ENCODE assay signal across 10 cellular contexts in genomic region chr11:9092085-9092484, GRCh38. TPM values are rescaled to one million over a fixed set of nuclear protein-coding genes. Genes with fewer than 3 reads are reported as not detected.
DNase-seq lines count a peak whose midpoint lies in the region; ATAC-seq and TF ChIP-seq lines count a peak whose summit lies in the region.
"Had no signal": no experiment of that assay in that cellular context is flagged by ENCODE, and none has a peak within 500 bp of the region (broad histone marks: within the 10 kb centered on the region; RNA-seq: fewer than 3 reads in every experiment).

No MANE protein-coding gene starts in this region.

- TF ChIP-seq CTCF in natural killer cell (IDR thresholded peaks at IDR 0.05): no peak
- no peak for TF ChIP-seq CTCF in chondrocyte (IDR thresholded peaks at IDR 0.05)
- no peak for TF ChIP-seq CTCF in nephron (IDR thresholded peaks at IDR 0.05; ENCODE audit: unreplicated experiment in 3 of 3)

- H3K9me3 Mint-ChIP-seq in natural killer cell (no peaks in the 10 kb centered on the region), chondrocyte (ENCODE audit: low read depth) (no peaks in the 10 kb centered on the region), nephron (no peaks in the 10 kb centered on the region)
- no peaks in the 10 kb centered on the region for H3K9me3 Mint-ChIP-seq in natural killer cell treated with Interleukin-12 subunit alpha and Interleukin-12 subunit beta and Interleukin-15 and Interleukin-18, amount 100 ng/mL, for 72 hours

- intact Hi-C loops in natural killer cell (cut with micrococcal nuclease): no loop called here

- no peak for ATAC-seq in natural killer cell
- no peak for ATAC-seq in natural killer cell treated with Interleukin-12 subunit alpha and Interleukin-12 subunit beta and Interleukin-15 and Interleukin-18, amount 100 ng/mL, for 72 hours
- ATAC-seq in GM19395 (IDR thresholded peaks at IDR 0.05; ENCODE audit: unreplicated experiment): no peak

- H3K27ac Mint-ChIP-seq in natural killer cell (no peak overlapping the region), chondrocyte (ENCODE audit: unreplicated experiment) (no peak overlapping the region), nephron (peak overlapping the region in 1 of 3 experiments; percentile 4)
- H3K27ac Mint-ChIP-seq in natural killer cell treated with Interleukin-12 subunit alpha and Interleukin-12 subunit beta and Interleukin-15 and Interleukin-18, amount 100 ng/mL, for 72 hours: no peak overlapping the region

- peak overlapping the region; percentile 55 for H3K4me3 Mint-ChIP-seq in natural killer cell
- H3K4me3 Mint-ChIP-seq in natural killer cell treated with Interleukin-12 subunit alpha and Interleukin-12 subunit beta and Interleukin-15 and Interleukin-18, amount 100 ng/mL, for 72 hours: no peak overlapping the region
- H3K4me3 Mint-ChIP-seq in chondrocyte (ENCODE audit: unreplicated experiment): peak overlapping the region; percentile 54
- peak overlapping the region; percentile 68 to 76 (median 70) for H3K4me3 Mint-ChIP-seq in nephron

- DNase-seq in natural killer cell: no peak
- DNase-seq in natural killer cell treated with Interleukin-12 subunit alpha and Interleukin-12 subunit beta and Interleukin-15 and Interleukin-18, amount 100 ng/mL, for 72 hours (ENCODE audit: low spot score): no peak
- DNase-seq in chondrocyte (ENCODE audit: low spot score): no peak
- DNase-seq in NCI-H2196 treated with DMSO at 0.1 percent for 48 hours (lab: John Stamatoyannopoulos, UW; ENCODE audit: unreplicated experiment): no peak
- no peak for DNase-seq in dermis blood vessel endothelial cell
- DNase-seq in effector CD8-positive, alpha-beta T cell (lab: John Stamatoyannopoulos, UW): no peak
- DNase-seq: NCI-H1930 had no signal

- H3K36me3 Mint-ChIP-seq in natural killer cell (no peaks in the 10 kb centered on the region), chondrocyte (ENCODE audit: low read depth) (peaks cover 11% of the 10 kb centered on the region), nephron (ENCODE audit: low read depth) (no peaks in the 10 kb centered on the region)
- H3K36me3 Mint-ChIP-seq in natural killer cell treated with Interleukin-12 subunit alpha and Interleukin-12 subunit beta and Interleukin-15 and Interleukin-18, amount 100 ng/mL, for 72 hours: no peaks in the 10 kb centered on the region

- H3K4me1 Mint-ChIP-seq in natural killer cell (peaks cover 0 to 11% of the 10 kb centered on the region in 2 donors), chondrocyte (ENCODE audit: low read depth) (peaks cover 12% of the 10 kb centered on the region), nephron (peaks cover 18% of the 10 kb centered on the region)
- H3K4me1 Mint-ChIP-seq in natural killer cell treated with Interleukin-12 subunit alpha and Interleukin-12 subunit beta and Interleukin-15 and Interleukin-18, amount 100 ng/mL, for 72 hours (ENCODE audit: low read depth in 2 of 2): peaks cover 0 to 5% of the 10 kb centered on the region in 2 donors

- H3K27me3 Mint-ChIP-seq in natural killer cell (ENCODE audit: low read depth in 2 of 2) (peaks cover 46 to 58% of the 10 kb centered on the region in 2 donors), chondrocyte (ENCODE audit: low read depth) (no peaks in the 10 kb centered on the region), nephron (ENCODE audit: low read depth) (peaks cover 51% of the 10 kb centered on the region)
- peaks cover 42 to 65% of the 10 kb centered on the region in 2 donors for H3K27me3 Mint-ChIP-seq in natural killer cell treated with Interleukin-12 subunit alpha and Interleukin-12 subunit beta and Interleukin-15 and Interleukin-18, amount 100 ng/mL, for 72 hours

RNA-seq across cellular contexts. Expression of gene SCUBE2, which starts 0.7 kb away (rescaled TPM):
- total RNA-seq in natural killer cell (not detected), chondrocyte (2.0 to 5.0 TPM (median 4.6 TPM) in 3 replicates), dermis blood vessel endothelial cell (3.5 and 3.9 TPM in 2 replicates)
- under 1 TPM in 1 of 2 donors, not detected in 1; 0.40 TPM for total RNA-seq in natural killer cell treated with Interleukin-12 subunit alpha and Interleukin-12 subunit beta and Interleukin-15 and Interleukin-18, amount 100 ng/mL, for 72 hours
- total RNA-seq: HT-29 had no signal
